In genomic region chr7:125136755-125137547, GRCh38 we compare ENCODE assay signal across 19 cellular contexts.
DNase-seq lines count a peak whose midpoint lies in the region; ATAC-seq, FAIRE-seq and TF ChIP-seq lines count a peak whose summit lies in the region.
"Had no signal": no experiment of that assay in that cellular context is flagged by ENCODE, and none has a peak within 500 bp of the region (broad histone marks: within the 10 kb centered on the region; RNA-seq: fewer than 3 reads in every experiment).

No MANE protein-coding gene starts in this region.

- in situ Hi-C loops in GM12878 (cut with MboI): no loop called here

- intact Hi-C loops in MCF 10A (cut with micrococcal nuclease): no loop called here
- intact Hi-C loops in breast epithelium (cut with DNase I; ENCODE audit: low total_unique reads): no loop called here
- intact Hi-C loops in GM12878 (cut with micrococcal nuclease; ENCODE audit: unreplicated experiment): no loop called here
- intact Hi-C loops in right cardiac atrium (cut with DNase I): no loop called here

- peak overlapping the region; percentile 61 for H3K4me3 Mint-ChIP-seq in MCF 10A (ENCODE audit: unreplicated experiment)
- H3K4me3 Mint-ChIP-seq: brain, immature natural killer cell, T-helper 17 cell had no signal

- RAD21 ChIA-PET in GM12878 (lab: Charles Lee; ENCODE audit: unreplicated experiment): no interaction called here

- H3K27ac ChIP-seq in breast epithelium (no peak overlapping the region), GM12878 (ENCODE audit: control insufficient read depth, insufficient read depth) (no peak overlapping the region), right cardiac atrium (ENCODE audit: low read length) (no peak overlapping the region)
- H3K27ac ChIP-seq: 22Rv1, C4-2B, gastrocnemius medialis, transverse colon had no signal

- no peak for FAIRE-seq in GM12878 (lab: Jason Lieb, UNC)
- FAIRE-seq: HepG2 had no signal

- H3K36me3 ChIP-seq in breast epithelium: no peaks in the 10 kb centered on the region
- H3K36me3 ChIP-seq in GM12878 (ENCODE audit: control insufficient read depth in 2 of 2, insufficient read depth in 2 of 2, low read length in 1 of 2): no peaks in the 10 kb centered on the region
- H3K36me3 ChIP-seq: gastrocnemius medialis, transverse colon had no signal

- BruUV-seq in MCF 10A (replicated peaks; lab: Mats Ljungman, UMichigan) (no TSS peak), GM12878 (replicated peaks; lab: Mats Ljungman, UMichigan) (no TSS peak)

- DNase-seq in MCF 10A (ENCODE audit: unreplicated experiment) (peak; percentile 93), breast epithelium (ENCODE audit: low spot score in 2 of 2) (no peak), GM12878 (ENCODE audit: low read depth, low spot score) (no peak), glomerular visceral epithelial cell (ENCODE audit: extremely low spot score) (peak; percentile 4), SHP77 treated with DMSO at 0.1 percent for 48 hours (lab: John Stamatoyannopoulos, UW) (no peak), right cardiac atrium (no peak), NCI-H446 treated with DMSO at 0.1 percent for 48 hours (lab: John Stamatoyannopoulos, UW) (no peak)
- DNase-seq: DMS79 treated with DMSO at 0.1 percent for 48 hours, gastrocnemius medialis, immature natural killer cell, NCI-H2107, NCI-H748 treated with DMSO at 0.1 percent for 48 hours, T-helper 17 cell, transverse colon had no signal

- H3K4me3 ChIP-seq in breast epithelium: no peak overlapping the region
- H3K4me3 ChIP-seq in GM12878: no peak overlapping the region
- no peak overlapping the region for H3K4me3 ChIP-seq in right cardiac atrium (ENCODE audit: low read length)
- H3K4me3 ChIP-seq: gastrocnemius medialis, transverse colon had no signal

- H3K79me2 ChIP-seq in GM12878 (ENCODE audit: control insufficient read depth, insufficient read depth, low read length): no peaks in the 10 kb centered on the region

- H4K20me1 ChIP-seq in GM12878 (ENCODE audit: control insufficient read depth, insufficient read depth): no peaks in the 10 kb centered on the region

- no peaks in the 10 kb centered on the region for H3K36me3 Mint-ChIP-seq in MCF 10A (ENCODE audit: insufficient read depth, unreplicated experiment)
- H3K36me3 Mint-ChIP-seq: immature natural killer cell had no signal

- H3K9ac ChIP-seq in GM12878 (ENCODE audit: control insufficient read depth, insufficient read depth, low read length): no peak overlapping the region

- H3K4me1 Mint-ChIP-seq in MCF 10A (ENCODE audit: insufficient read depth, unreplicated experiment): peaks cover 8% of the 10 kb centered on the region
- H3K4me1 Mint-ChIP-seq: immature natural killer cell, T-helper 17 cell had no signal

- peak overlapping the region; percentile 94 for H3K27ac Mint-ChIP-seq in MCF 10A (ENCODE audit: low read depth, unreplicated experiment)
- H3K27ac Mint-ChIP-seq: brain, immature natural killer cell, T-helper 17 cell had no signal

- H3K9me3 Mint-ChIP-seq in MCF 10A (ENCODE audit: unreplicated experiment): no peaks in the 10 kb centered on the region
- H3K9me3 Mint-ChIP-seq: brain had no signal

- no peak for TF ChIP-seq RAD21 in GM12878 (IDR thresholded peaks at IDR 0.05; ENCODE audit: insufficient read depth, low read depth, low read length)

- no peak for TF ChIP-seq EP300 in GM12878 (IDR thresholded peaks at IDR 0.05; ENCODE audit: borderline replicate concordance in 1 of 2, control insufficient read depth in 1 of 2, low read depth in 2 of 2, low read length in 2 of 2)

- ATAC-seq in GM12878: peak; percentile 58
- no peak for ATAC-seq in right cardiac atrium
- no peak for ATAC-seq in GM19463 (IDR thresholded peaks at IDR 0.05; ENCODE audit: unreplicated experiment)
- ATAC-seq: gastrocnemius medialis, HepG2, T-helper 17 cell had no signal

- no peaks in the 10 kb centered on the region for H3K27me3 Mint-ChIP-seq in MCF 10A (ENCODE audit: insufficient read depth, unreplicated experiment)
- H3K27me3 Mint-ChIP-seq: brain, T-helper 17 cell had no signal

- CTCF ChIA-PET in MCF 10A (lab: Yijun Ruan, JAX): interaction anchor here (1.5 kb wide), 1 partner anchor 77 kb away, joined by 4 read pairs; no protein-coding TSS in a partner anchor
- CTCF ChIA-PET in GM12878 (lab: Yijun Ruan, JAX): interaction anchor here (0.6 kb wide), 1 partner anchor 10 kb away, joined by 4 read pairs; no protein-coding TSS in a partner anchor

- TF ChIP-seq POLR2A in breast epithelium (IDR thresholded peaks at IDR 0.05) (no peak), GM12878 (IDR thresholded peaks at IDR 0.05; ENCODE audit: low read depth, low read length) (no peak)

- no peak overlapping the region for H3K4me2 ChIP-seq in GM12878 (ENCODE audit: control insufficient read depth, insufficient read depth)

- WGBS in GM12878 (ENCODE audit: insufficient coverage, insufficient replicate concordance, low lambda C conversion rate, missing lambda C conversion rate): 41% methylated on average over 2 of the region's 2 CpGs
- 50% methylated on average over 2 of the region's 2 CpGs for WGBS in right cardiac atrium

- TF ChIP-seq CTCF in MCF 10A (IDR thresholded peaks at IDR 0.05; ENCODE audit: unreplicated experiment): no peak
- no peak for TF ChIP-seq CTCF in breast epithelium (IDR thresholded peaks at IDR 0.05)
- no peak for TF ChIP-seq CTCF in GM12878 (IDR thresholded peaks at IDR 0.05 in 2 of 3, conservative IDR thresholded peaks at IDR 0.05 in 1 of 3; ENCODE audit: control insufficient read depth in 2 of 3, extremely low read depth in 1 of 3, insufficient read depth in 1 of 3, low read depth in 3 of 3, low read length in 3 of 3)

- H3K27me3 ChIP-seq in breast epithelium: no peaks in the 10 kb centered on the region
- no peaks in the 10 kb centered on the region for H3K27me3 ChIP-seq in GM12878 (replicated peaks in 1 of 2; ENCODE audit: control insufficient read depth in 2 of 2, insufficient read depth in 2 of 2, low read length in 1 of 2)
- no peaks in the 10 kb centered on the region for H3K27me3 ChIP-seq in right cardiac atrium (ENCODE audit: control insufficient read depth, insufficient read depth)
- H3K27me3 ChIP-seq: gastrocnemius medialis, transverse colon had no signal

- H3K4me1 ChIP-seq in breast epithelium: no peaks in the 10 kb centered on the region
- H3K4me1 ChIP-seq in GM12878 (ENCODE audit: control insufficient read depth, insufficient read depth, low read length): no peaks in the 10 kb centered on the region
- H3K4me1 ChIP-seq in right cardiac atrium (ENCODE audit: control insufficient read depth, insufficient read depth, low read length): no peaks in the 10 kb centered on the region
- H3K4me1 ChIP-seq: gastrocnemius medialis, transverse colon had no signal

- POLR2A ChIA-PET in MCF 10A (lab: Yijun Ruan, JAX) (interaction anchor here (0.7 to 1.4 kb wide), 8 partner anchors 10 to 289 kb away, joined by 3 to 4 read pairs (median 3); partner anchors contain the start of gene POT1), GM12878 (lab: Charles Lee) (no interaction called here)

- SMC1A ChIA-PET in GM12878 (lab: Charles Lee; ENCODE audit: uncharacterized antibody, unreplicated experiment): interaction anchor here (1.0 kb wide), 1 partner anchor 533 kb away, joined by 3 read pairs; no protein-coding TSS in a partner anchor

- no peak overlapping the region for H2AFZ ChIP-seq in GM12878 (ENCODE audit: control insufficient read depth, low read depth, low read length)

- H3K9me3 ChIP-seq in breast epithelium: no peaks in the 10 kb centered on the region
- H3K9me3 ChIP-seq in GM12878 (replicated peaks; ENCODE audit: control insufficient read depth, insufficient read depth, low read length): no peaks in the 10 kb centered on the region
- H3K9me3 ChIP-seq in right cardiac atrium (ENCODE audit: control insufficient read depth, low read length): no peaks in the 10 kb centered on the region
- H3K9me3 ChIP-seq: gastrocnemius medialis, transverse colon had no signal

TF ChIP-seq in GM12878, 131 proteins besides CTCF, POLR2A, EP300 and RAD21 (continues in another document):
- TF ChIP-seq SREBF2 (IDR thresholded peaks at IDR 0.05; ENCODE audit: low read length): no peak
- TF ChIP-seq RUNX3 (IDR thresholded peaks at IDR 0.05; ENCODE audit: low read length): no peak
- no peak for TF ChIP-seq SIN3A (IDR thresholded peaks at IDR 0.05; ENCODE audit: low read depth, low read length)
- no peak for TF ChIP-seq CBX3 (IDR thresholded peaks at IDR 0.05; ENCODE audit: borderline replicate concordance, low read depth)
- TF ChIP-seq SPI1 (IDR thresholded peaks at IDR 0.05; ENCODE audit: borderline replicate concordance, insufficient read depth, low read depth, low read length): no peak
- TF ChIP-seq IRF4 (IDR thresholded peaks at IDR 0.05; ENCODE audit: low read depth, low read length): no peak
- TF ChIP-seq, protein P1, sequence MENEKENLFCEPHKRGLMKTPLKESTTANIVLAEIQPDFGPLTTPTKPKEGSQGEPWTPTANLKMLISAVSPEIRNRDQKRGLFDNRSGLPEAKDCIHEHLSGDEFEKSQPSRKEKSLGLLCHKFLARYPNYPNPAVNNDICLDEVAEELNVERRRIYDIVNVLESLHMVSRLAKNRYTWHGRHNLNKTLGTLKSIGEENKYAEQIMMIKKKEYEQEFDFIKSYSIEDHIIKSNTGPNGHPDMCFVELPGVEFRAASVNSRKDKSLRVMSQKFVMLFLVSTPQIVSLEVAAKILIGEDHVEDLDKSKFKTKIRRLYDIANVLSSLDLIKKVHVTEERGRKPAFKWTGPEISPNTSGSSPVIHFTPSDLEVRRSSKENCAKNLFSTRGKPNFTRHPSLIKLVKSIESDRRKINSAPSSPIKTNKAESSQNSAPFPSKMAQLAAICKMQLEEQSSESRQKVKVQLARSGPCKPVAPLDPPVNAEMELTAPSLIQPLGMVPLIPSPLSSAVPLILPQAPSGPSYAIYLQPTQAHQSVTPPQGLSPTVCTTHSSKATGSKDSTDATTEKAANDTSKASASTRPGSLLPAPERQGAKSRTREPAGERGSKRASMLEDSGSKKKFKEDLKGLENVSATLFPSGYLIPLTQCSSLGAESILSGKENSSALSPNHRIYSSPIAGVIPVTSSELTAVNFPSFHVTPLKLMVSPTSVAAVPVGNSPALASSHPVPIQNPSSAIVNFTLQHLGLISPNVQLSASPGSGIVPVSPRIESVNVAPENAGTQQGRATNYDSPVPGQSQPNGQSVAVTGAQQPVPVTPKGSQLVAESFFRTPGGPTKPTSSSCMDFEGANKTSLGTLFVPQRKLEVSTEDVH (IDR thresholded peaks at IDR 0.05; ENCODE audit: low read depth, partially characterized antibody): no peak
- TF ChIP-seq PBX3 (IDR thresholded peaks at IDR 0.05; ENCODE audit: insufficient replicate concordance, low read depth, low read length): no peak
- no peak for TF ChIP-seq PAX5 (IDR thresholded peaks at IDR 0.05; ENCODE audit: borderline replicate concordance, low read depth, low read length)

Comparison
In these comparisons a context has a peak if more than half of its experiments do, and no peak if none do; other contexts are left out.
1. DNase-seq: peak in MCF 10A (single experiment) and glomerular visceral epithelial cell (single experiment); none in breast epithelium (0 of 2), GM12878 (single experiment), SHP77 treated with DMSO at 0.1 percent for 48 hours (single experiment), right cardiac atrium (0 of 3) and NCI-H446 treated with DMSO at 0.1 percent for 48 hours (single experiment).